In genomic region chr2:202208526-202208925, GRCh38 we compare ENCODE assay signal across 19 cellular contexts. TPM values are rescaled to one million over a fixed set of nuclear protein-coding genes. Genes with fewer than 3 reads are reported as not detected.
DNase-seq lines count a peak whose midpoint lies in the region; ATAC-seq and TF ChIP-seq lines count a peak whose summit lies in the region.
"Had no signal": no experiment of that assay in that cellular context is flagged by ENCODE, and none has a peak within 500 bp of the region (broad histone marks: within the 10 kb centered on the region; RNA-seq: fewer than 3 reads in every experiment).

No MANE protein-coding gene starts in this region.

- POLR2A ChIA-PET in WTC11 (lab: Charles Lee), result no interaction called here

- H3K27ac Mint-ChIP-seq in activated naive CD8-positive, alpha-beta T cell, result peak overlapping the region; percentile 35
- H3K27ac Mint-ChIP-seq in activated naive CD8-positive, alpha-beta T cell treated with anti-CD3 and anti-CD28 coated beads for 36 hours, result no peak overlapping the region
- H3K27ac Mint-ChIP-seq in WTC11 (peak overlapping the region; percentile 64; the same call in 1 of the 2 replicates), nephron progenitor cell (peak overlapping the region; percentile 54)
- H3K27ac Mint-ChIP-seq: CD14-positive monocyte; CD4-positive, alpha-beta T cell; HFFc6 had no signal

- no peak for DNase-seq in activated naive CD8-positive, alpha-beta T cell treated with anti-CD3 and anti-CD28 coated beads for 36 hours
- no peak for DNase-seq in WTC11 (ENCODE audit: low spot score)
- DNase-seq in nephron progenitor cell, result no peak
- no peak for DNase-seq in epidermal melanocyte (ENCODE audit: insufficient read length, low spot score)
- no peak for DNase-seq in dermis blood vessel endothelial cell
- DNase-seq: ACHN; AML-193; BE2C; Calu3; CD4-positive, alpha-beta T cell; COR-L47; DMS53; DMS79 treated with DMSO at 0.1 percent for 48 hours; GOT3; HFFc6 had no signal

- ATAC-seq in WTC11, result no peak
- no peak for ATAC-seq in HG03175 (IDR thresholded peaks at IDR 0.05; ENCODE audit: unreplicated experiment)
- ATAC-seq: GM12878 had no signal

- peaks cover 1% of the 10 kb centered on the region for H3K4me1 Mint-ChIP-seq in activated naive CD8-positive, alpha-beta T cell (ENCODE audit: low read depth)
- H3K4me1 Mint-ChIP-seq in activated naive CD8-positive, alpha-beta T cell treated with anti-CD3 and anti-CD28 coated beads for 36 hours, result peaks cover under 1% of the 10 kb centered on the region
- no peaks in the 10 kb centered on the region for H3K4me1 Mint-ChIP-seq in WTC11
- no peaks in the 10 kb centered on the region for H3K4me1 Mint-ChIP-seq in nephron progenitor cell
- H3K4me1 Mint-ChIP-seq: CD14-positive monocyte had no signal

- CTCF ChIA-PET in WTC11 (lab: Charles Lee), result no interaction called here

- H3K36me3 Mint-ChIP-seq in activated naive CD8-positive, alpha-beta T cell, result peaks cover 4% of the 10 kb centered on the region
- peaks cover 6% of the 10 kb centered on the region for H3K36me3 Mint-ChIP-seq in activated naive CD8-positive, alpha-beta T cell treated with anti-CD3 and anti-CD28 coated beads for 36 hours
- peaks cover 40% of the 10 kb centered on the region for H3K36me3 Mint-ChIP-seq in WTC11
- H3K36me3 Mint-ChIP-seq in nephron progenitor cell (ENCODE audit: low read depth), result peaks cover 41% of the 10 kb centered on the region

- TF ChIP-seq CTCF in WTC11 (IDR thresholded peaks at IDR 0.05) (no peak), nephron progenitor cell (IDR thresholded peaks at IDR 0.05) (no peak)

- no peak overlapping the region for H3K4me3 Mint-ChIP-seq in activated naive CD8-positive, alpha-beta T cell
- no peak overlapping the region for H3K4me3 Mint-ChIP-seq in activated naive CD8-positive, alpha-beta T cell treated with anti-CD3 and anti-CD28 coated beads for 36 hours
- H3K4me3 Mint-ChIP-seq in WTC11 (no peak overlapping the region), nephron progenitor cell (no peak overlapping the region)
- H3K4me3 Mint-ChIP-seq: CD14-positive monocyte; CD4-positive, alpha-beta T cell; HFFc6 had no signal

- H3K9me3 Mint-ChIP-seq in activated naive CD8-positive, alpha-beta T cell (ENCODE audit: low read depth), result no peaks in the 10 kb centered on the region
- no peaks in the 10 kb centered on the region for H3K9me3 Mint-ChIP-seq in activated naive CD8-positive, alpha-beta T cell treated with anti-CD3 and anti-CD28 coated beads for 36 hours
- H3K9me3 Mint-ChIP-seq in WTC11, result no peaks in the 10 kb centered on the region
- no peaks in the 10 kb centered on the region for H3K9me3 Mint-ChIP-seq in nephron progenitor cell
- H3K9me3 Mint-ChIP-seq: CD4-positive, alpha-beta T cell; HFFc6 had no signal

- H3K27me3 Mint-ChIP-seq in activated naive CD8-positive, alpha-beta T cell, result no peaks in the 10 kb centered on the region
- no peaks in the 10 kb centered on the region for H3K27me3 Mint-ChIP-seq in activated naive CD8-positive, alpha-beta T cell treated with anti-CD3 and anti-CD28 coated beads for 36 hours
- H3K27me3 Mint-ChIP-seq in WTC11 (ENCODE audit: low read depth) (no peaks in the 10 kb centered on the region), nephron progenitor cell (ENCODE audit: low read depth, poor library complexity) (no peaks in the 10 kb centered on the region)
- H3K27me3 Mint-ChIP-seq: CD4-positive, alpha-beta T cell had no signal

TF ChIP-seq in WTC11, 78 proteins besides CTCF, POLR2A, EP300 and RAD21:
- TF ChIP-seq PRDM15 (CRISPR knock-in tag; IDR thresholded peaks at IDR 0.05), result no peak
- no peak for TF ChIP-seq MXD4 (CRISPR knock-in tag; IDR thresholded peaks at IDR 0.05; ENCODE audit: borderline replicate concordance)
- TF ChIP-seq SMAD3 (CRISPR knock-in tag; IDR thresholded peaks at IDR 0.05; ENCODE audit: borderline replicate concordance), result no peak
- no peak for TF ChIP-seq AFF4 (CRISPR knock-in tag; IDR thresholded peaks at IDR 0.05; ENCODE audit: borderline replicate concordance)
- TF ChIP-seq ATF6 (CRISPR knock-in tag; IDR thresholded peaks at IDR 0.05), result no peak

RNA-seq across cellular contexts. Expression of gene SUMO1, which starts 29.9 kb away (rescaled TPM):
- total RNA-seq in activated naive CD8-positive, alpha-beta T cell treated with anti-CD3 and anti-CD28 coated beads for 36 hours, result 100 to 1,000 TPM; 126 to 129 TPM
- total RNA-seq in WTC11 (2021), result 172 to 181 TPM (median 172 TPM) in 3 replicates
- 123 and 132 TPM in 2 replicates for total RNA-seq in dermis blood vessel endothelial cell

RNA-seq across cellular contexts. Expression of gene NOP58, which starts 57.0 kb away (rescaled TPM):
- total RNA-seq in activated naive CD8-positive, alpha-beta T cell treated with anti-CD3 and anti-CD28 coated beads for 36 hours, result 100 to 1,000 TPM; 226 to 234 TPM
- total RNA-seq in WTC11 (2021) (124 to 136 TPM (median 129 TPM) in 3 replicates), dermis blood vessel endothelial cell (55.1 and 61.6 TPM in 2 replicates)
